In genomic region chr11:44304091-44305084, GRCh38 we compare ENCODE assay signal across 10 cellular contexts. TPM values are rescaled to one million over a fixed set of nuclear protein-coding genes. Genes with fewer than 3 reads are reported as not detected.
A peak's percentile ranks its signal among the peaks of the same experiment; 100 is the strongest.
DNase-seq lines count a peak whose midpoint lies in the region; ATAC-seq and TF ChIP-seq lines count a peak whose summit lies in the region.
"Had no signal": no experiment of that assay in that cellular context is flagged by ENCODE, and none has a peak within 500 bp of the region (broad histone marks: within the 10 kb centered on the region; RNA-seq: fewer than 3 reads in every experiment).

No MANE protein-coding gene starts in this region.

- peak overlapping the region; percentile 71 for H3K4me2 ChIP-seq in skeletal muscle satellite cell (ENCODE audit: low read length)

- no peak for TF ChIP-seq POLR2A in uterus (IDR thresholded peaks at IDR 0.05)

- H3K36me3 ChIP-seq in iPS-18a (ENCODE audit: control insufficient read depth, low read depth, low read length) (no peaks in the 10 kb centered on the region), skeletal muscle satellite cell (ENCODE audit: insufficient read depth, low read length) (no peaks in the 10 kb centered on the region), uterus (no peaks in the 10 kb centered on the region)

- H3K27ac Mint-ChIP-seq in activated CD4-positive, alpha-beta T cell treated with anti-CD3 and anti-CD28 coated beads for 36 hours: no peak overlapping the region
- peak overlapping the region; percentile 2 for H3K27ac Mint-ChIP-seq in T-helper 17 cell

- intact Hi-C loops in activated CD4-positive, alpha-beta T cell treated with anti-CD3 and anti-CD28 coated beads for 36 hours (cut with DNase I, micrococcal nuclease): loop anchor here (2.0 kb wide), 2 partner anchors 14 to 16 kb away; no protein-coding TSS in a partner anchor
- intact Hi-C loops in uterus (cut with DNase I; ENCODE audit: low total_unique reads): no loop called here

- H3K4me1 Mint-ChIP-seq in activated CD4-positive, alpha-beta T cell treated with anti-CD3 and anti-CD28 coated beads for 36 hours: peaks cover 27% of the 10 kb centered on the region
- peaks cover 23% of the 10 kb centered on the region for H3K4me1 Mint-ChIP-seq in T-helper 17 cell

- H3K9me3 Mint-ChIP-seq in activated CD4-positive, alpha-beta T cell treated with anti-CD3 and anti-CD28 coated beads for 36 hours (ENCODE audit: low read depth): no peaks in the 10 kb centered on the region

- ATAC-seq in activated CD4-positive, alpha-beta T cell treated with anti-CD3 and anti-CD28 coated beads for 36 hours: no peak
- no peak for ATAC-seq in T-helper 17 cell

- peaks cover 76% of the 10 kb centered on the region for H3K27me3 Mint-ChIP-seq in activated CD4-positive, alpha-beta T cell treated with anti-CD3 and anti-CD28 coated beads for 36 hours
- peaks cover 94% of the 10 kb centered on the region for H3K27me3 Mint-ChIP-seq in T-helper 17 cell

- H3K4me3 ChIP-seq in iPS-18a (ENCODE audit: low read length) (peak overlapping the region; percentile 3), skeletal muscle satellite cell (ENCODE audit: low read length) (peak overlapping the region; percentile 58), uterus (no peak overlapping the region)

- H3K9ac ChIP-seq in iPS-18a (ENCODE audit: low read length) (no peak overlapping the region), skeletal muscle satellite cell (ENCODE audit: low read depth, low read length) (no peak overlapping the region)

- TF ChIP-seq CTCF in uterus (IDR thresholded peaks at IDR 0.05): no peak

- no peaks in the 10 kb centered on the region for H3K36me3 Mint-ChIP-seq in activated CD4-positive, alpha-beta T cell treated with anti-CD3 and anti-CD28 coated beads for 36 hours (ENCODE audit: low read depth)
- H3K36me3 Mint-ChIP-seq in T-helper 17 cell (ENCODE audit: low read depth): peaks cover 12% of the 10 kb centered on the region

- DNase-seq in activated CD4-positive, alpha-beta T cell treated with anti-CD3 and anti-CD28 coated beads for 36 hours: peak; percentile 25
- no peak for DNase-seq in activated CD4-positive, alpha-beta T cell treated with anti-CD3 and anti-CD28 coated beads, Interleukin-2, amount 50 U/mL, for 1 hour
- DNase-seq in T-helper 17 cell (no peak), uterus (no peak), NCI-H1105 (lab: John Stamatoyannopoulos, UW) (no peak), NCI-H1417 treated with DMSO at 0.1 percent for 48 hours (lab: John Stamatoyannopoulos, UW) (no peak)
- DNase-seq: activated CD4-positive, CD25-positive, alpha-beta regulatory T cell had no signal

- H3K27me3 ChIP-seq in iPS-18a (ENCODE audit: control insufficient read depth, insufficient read depth, low read length) (peaks cover 99% of the 10 kb centered on the region), skeletal muscle satellite cell (ENCODE audit: control insufficient read depth, insufficient read depth, low read length) (peaks cover 88% of the 10 kb centered on the region), uterus (peaks cover 0 to 26% of the 10 kb centered on the region in 2 donors)

- H3K4me1 ChIP-seq in iPS-18a (ENCODE audit: control insufficient read depth, low read depth, low read length) (peaks cover 9% of the 10 kb centered on the region), skeletal muscle satellite cell (ENCODE audit: control insufficient read depth, insufficient read depth, low read length) (peaks cover 13% of the 10 kb centered on the region), uterus (peaks cover 0 to 7% of the 10 kb centered on the region in 2 donors)

- H3K4me3 Mint-ChIP-seq in activated CD4-positive, alpha-beta T cell treated with anti-CD3 and anti-CD28 coated beads for 36 hours: no peak overlapping the region
- peak overlapping the region; percentile 93 for H3K4me3 Mint-ChIP-seq in T-helper 17 cell

- H3K27ac ChIP-seq in iPS-18a (ENCODE audit: low read length) (no peak overlapping the region), uterus (no peak overlapping the region)

- H3K9me3 ChIP-seq in T-helper 17 cell (ENCODE audit: control insufficient read depth, low read length, poor library complexity, severe bottlenecking) (no peaks in the 10 kb centered on the region), iPS-18a (ENCODE audit: control insufficient read depth, low read depth, low read length) (no peaks in the 10 kb centered on the region), skeletal muscle satellite cell (replicated peaks; ENCODE audit: low read length) (no peaks in the 10 kb centered on the region), uterus (no peaks in the 10 kb centered on the region)

- POLR2A ChIA-PET in activated CD4-positive, alpha-beta T cell treated with anti-CD3 and anti-CD28 coated beads for 36 hours (lab: Charles Lee): no interaction called here

- CTCF ChIA-PET in activated CD4-positive, alpha-beta T cell treated with anti-CD3 and anti-CD28 coated beads for 36 hours (lab: Charles Lee): no interaction called here

RNA-seq across cellular contexts. Expression of gene ALX4, which starts 5.6 kb away (rescaled TPM):
- not detected for total RNA-seq in activated CD4-positive, alpha-beta T cell treated with anti-CD3 and anti-CD28 coated beads for 36 hours
- total RNA-seq in T-helper 17 cell (not detected), uterus (1 to 10 TPM in 1 of 4 donors, under 1 TPM in 2, not detected in 1; 0.26 to 2.5 (median 0.73) TPM)
- under 0.01 TPM in 1 of 2 replicates, not detected in the other for total RNA-seq in skeletal muscle satellite cell (2012; rRNA removed)
- total RNA-seq: OCI-LY7 had no signal

Comparison
In these comparisons a context has a peak if more than half of its experiments do, and no peak if none do; other contexts are left out.
1. H3K4me3 ChIP-seq: peak in iPS-18a (single experiment) and skeletal muscle satellite cell (single experiment); none in uterus (0 of 2).